2 cellular contexts compared by ENCODE assay signal in genomic region chr11:34948721-34949120, GRCh38.
TF ChIP-seq lines count a peak whose summit lies in the region.

No MANE protein-coding gene starts in this region.

TF ChIP-seq in IMR-90, 13 proteins besides CTCF, POLR2A, EP300 and RAD21:
- TF ChIP-seq RCOR1 (IDR thresholded peaks at IDR 0.05; ENCODE audit: insufficient replicate concordance, low read length) (no peak), CEBPB (IDR thresholded peaks at IDR 0.05; ENCODE audit: low read depth, low read length) (no peak), CHD1 (IDR thresholded peaks at IDR 0.05; ENCODE audit: low read depth, low read length) (no peak), FOS (IDR thresholded peaks at IDR 0.05; ENCODE audit: low read depth, low read length) (no peak), SMC3 (IDR thresholded peaks at IDR 0.05; ENCODE audit: low read depth, low read length) (no peak), MXI1 (IDR thresholded peaks at IDR 0.05; ENCODE audit: borderline replicate concordance, low read depth, low read length) (no peak), NFE2L2 (IDR thresholded peaks at IDR 0.05; ENCODE audit: low read depth, low read length) (no peak), RFX5 (IDR thresholded peaks at IDR 0.05; ENCODE audit: low read depth, low read length) (no peak), MAZ (IDR thresholded peaks at IDR 0.05; ENCODE audit: borderline replicate concordance, low read depth, low read length) (no peak), ELK1 (IDR thresholded peaks at IDR 0.05; ENCODE audit: borderline replicate concordance, low read depth, low read length) (no peak), MAFK (IDR thresholded peaks at IDR 0.05; ENCODE audit: low read depth, low read length) (no peak), BHLHE40 (IDR thresholded peaks at IDR 0.05; ENCODE audit: low read depth, low read length) (no peak), USF2 (IDR thresholded peaks at IDR 0.05; ENCODE audit: low read depth, low read length) (no peak)

TF ChIP-seq in HepG2, 621 proteins besides CTCF, POLR2A, EP300 and RAD21:
- TF ChIP-seq BRD4 (CRISPR knock-in tag; IDR thresholded peaks at IDR 0.05) (no peak), RFX5 (IDR thresholded peaks at IDR 0.05; ENCODE audit: low read depth, low read length) (no peak), SMARCE1 (IDR thresholded peaks at IDR 0.05; ENCODE audit: borderline replicate concordance) (no peak), MED1 (CRISPR knock-in tag; IDR thresholded peaks at IDR 0.05) (no peak), KAT7 (CRISPR knock-in tag; IDR thresholded peaks at IDR 0.05; ENCODE audit: borderline replicate concordance) (no peak), ZNF646 (CRISPR knock-in tag; IDR thresholded peaks at IDR 0.05) (no peak), SCMH1 (CRISPR knock-in tag; IDR thresholded peaks at IDR 0.05; ENCODE audit: borderline replicate concordance) (no peak), ZNF136 (CRISPR knock-in tag; IDR thresholded peaks at IDR 0.05; ENCODE audit: low read depth) (no peak), ZFP62 (CRISPR knock-in tag; IDR thresholded peaks at IDR 0.05) (no peak), MEIS2 (CRISPR knock-in tag; IDR thresholded peaks at IDR 0.05) (no peak), CBX5 (CRISPR knock-in tag; IDR thresholded peaks at IDR 0.05; ENCODE audit: borderline replicate concordance) (no peak), PAX8 (CRISPR knock-in tag; IDR thresholded peaks at IDR 0.05; ENCODE audit: borderline replicate concordance) (no peak), ZNF782 (CRISPR knock-in tag; IDR thresholded peaks at IDR 0.05; ENCODE audit: borderline replicate concordance) (no peak), ZNF33B (CRISPR knock-in tag; IDR thresholded peaks at IDR 0.05) (no peak), ZNF556 (CRISPR knock-in tag; IDR thresholded peaks at IDR 0.05; ENCODE audit: borderline replicate concordance) (no peak), ZBTB21 (CRISPR knock-in tag; IDR thresholded peaks at IDR 0.05) (no peak), PHF5A (CRISPR knock-in tag; IDR thresholded peaks at IDR 0.05; ENCODE audit: low read depth, unreplicated experiment) (no peak), GZF1 (CRISPR knock-in tag; IDR thresholded peaks at IDR 0.05) (no peak), MZF1 (CRISPR knock-in tag; IDR thresholded peaks at IDR 0.05; ENCODE audit: borderline replicate concordance) (no peak)
